ENCODE assay signal across 1 cellular context in genomic region chr2:218961651-218962570, GRCh38.
TF ChIP-seq lines count a peak whose summit lies in the region.

No MANE protein-coding gene starts in this region.

TF ChIP-seq in H1, 55 proteins besides CTCF, POLR2A, EP300 and RAD21:
- TF ChIP-seq SIN3A (conservative IDR thresholded peaks at IDR 0.05 in 1 of 2, IDR thresholded peaks at IDR 0.05 in 1 of 2; ENCODE audit: low read depth in 1 of 2, low read length in 2 of 2), result peak in 1 of 2 experiments; percentile 84; a peak in 1 of 4 replicates
- peak; percentile 32 for TF ChIP-seq TAF7 (optimal IDR thresholded peaks at IDR 0.05; ENCODE audit: borderline replicate concordance, low read depth, low read length)
- peak; percentile 45 for TF ChIP-seq SAP30 (IDR thresholded peaks at IDR 0.05; ENCODE audit: insufficient read depth, insufficient replicate concordance, low read length)
- TF ChIP-seq GABPA (IDR thresholded peaks at IDR 0.05; ENCODE audit: borderline replicate concordance, insufficient read depth, low read length), result no peak
- TF ChIP-seq GTF2F1 (IDR thresholded peaks at IDR 0.05; ENCODE audit: borderline replicate concordance, low read depth, low read length), result no peak
